17 cellular contexts compared by ENCODE assay signal in the genomic region with DNA sequence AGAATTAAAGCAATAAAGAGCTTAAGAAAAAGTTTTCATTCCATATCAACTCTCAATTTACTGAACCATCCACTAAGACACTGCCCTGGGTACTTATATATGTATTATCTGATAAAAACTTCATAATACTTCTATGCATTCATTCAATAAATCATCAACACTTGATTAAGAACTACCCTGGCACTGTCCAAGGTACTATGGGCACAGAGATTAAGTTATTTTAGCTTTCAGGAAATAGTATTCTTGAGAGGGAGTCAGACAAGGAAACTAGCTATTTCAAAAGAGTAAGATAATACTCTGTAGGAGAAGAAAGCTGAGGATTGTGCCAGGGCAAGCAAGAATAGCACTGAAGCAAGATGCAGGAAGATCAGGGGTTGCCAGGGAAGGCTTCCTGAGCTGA.
A peak's percentile ranks its signal among the peaks of the same experiment; 100 is the strongest.
DNase-seq lines count a peak whose midpoint lies in the region; ATAC-seq and TF ChIP-seq lines count a peak whose summit lies in the region.
"Had no signal": no experiment of that assay in that cellular context is flagged by ENCODE, and none has a peak within 500 bp of the region (broad histone marks: within the 10 kb centered on the region; RNA-seq: fewer than 3 reads in every experiment).

No MANE protein-coding gene starts in this region.

- no peak overlapping the region for H3K9ac ChIP-seq in BLaER1

- TF ChIP-seq CTCF in choroid plexus epithelial cell (conservative IDR thresholded peaks at IDR 0.05; ENCODE audit: low read depth, low read length) (no peak), mesothelial cell of epicardium (IDR thresholded peaks at IDR 0.05; ENCODE audit: unreplicated experiment) (no peak)

- no peak overlapping the region for H3K27ac ChIP-seq in BLaER1
- H3K27ac ChIP-seq: C4-2B had no signal

- H3K4me1 ChIP-seq in BLaER1: peaks cover 53% of the 10 kb centered on the region

- H3K27me3 Mint-ChIP-seq in mesothelial cell of epicardium (ENCODE audit: low read depth): no peaks in the 10 kb centered on the region
- no peaks in the 10 kb centered on the region for H3K27me3 Mint-ChIP-seq in effector memory CD8-positive, alpha-beta T cell
- H3K27me3 Mint-ChIP-seq: CD4-positive, alpha-beta memory T cell; IgD-negative memory B cell had no signal

- peaks cover 29% of the 10 kb centered on the region for H3K4me1 Mint-ChIP-seq in mesothelial cell of epicardium
- H3K4me1 Mint-ChIP-seq in effector memory CD8-positive, alpha-beta T cell (ENCODE audit: low read depth in 2 of 2): no peaks in the 10 kb centered on the region
- H3K4me1 Mint-ChIP-seq: CD4-positive, alpha-beta memory T cell; IgD-negative memory B cell had no signal

- H3K4me2 ChIP-seq in BLaER1: peak overlapping the region; percentile 13; the same call in 1 of the 2 replicates

- no peak for TF ChIP-seq EP300 in Ishikawa (IDR thresholded peaks at IDR 0.05; ENCODE audit: borderline replicate concordance)

- peak overlapping the region; percentile 90 for H3K27ac Mint-ChIP-seq in mesothelial cell of epicardium
- H3K27ac Mint-ChIP-seq in effector memory CD8-positive, alpha-beta T cell: no peak overlapping the region
- H3K27ac Mint-ChIP-seq: IgD-negative memory B cell had no signal

- peaks cover 9% of the 10 kb centered on the region for H3K9me3 Mint-ChIP-seq in mesothelial cell of epicardium
- H3K9me3 Mint-ChIP-seq in effector memory CD8-positive, alpha-beta T cell: peaks cover 0 to 7% of the 10 kb centered on the region in 2 donors

- DNase-seq in choroid plexus epithelial cell (ENCODE audit: low read depth) (peak; percentile 7), mesothelial cell of epicardium (ENCODE audit: low spot score in 2 of 2, unreplicated experiment in 2 of 2) (no peak), UCSD-AML1 (lab: John Stamatoyannopoulos, UW; ENCODE audit: unreplicated experiment) (no peak)
- DNase-seq in effector memory CD8-positive, alpha-beta T cell: no peak
- DNase-seq: 8988T; ACHN; CD4-positive, alpha-beta memory T cell; COR-L47; DMS153; DMS79 treated with DMSO at 0.1 percent for 48 hours; EL; HCEC 1CT had no signal

- no peaks in the 10 kb centered on the region for H3K36me3 Mint-ChIP-seq in mesothelial cell of epicardium
- no peaks in the 10 kb centered on the region for H3K36me3 Mint-ChIP-seq in effector memory CD8-positive, alpha-beta T cell (ENCODE audit: insufficient read depth)
- H3K36me3 Mint-ChIP-seq: CD4-positive, alpha-beta memory T cell; IgD-negative memory B cell had no signal

- H3K9me3 ChIP-seq in BLaER1: no peaks in the 10 kb centered on the region

- H4K20me1 ChIP-seq in BLaER1: no peaks in the 10 kb centered on the region

- no peak overlapping the region for H3K4me3 Mint-ChIP-seq in mesothelial cell of epicardium
- no peak overlapping the region for H3K4me3 Mint-ChIP-seq in effector memory CD8-positive, alpha-beta T cell
- H3K4me3 Mint-ChIP-seq: CD4-positive, alpha-beta memory T cell; IgD-negative memory B cell had no signal

- no peaks in the 10 kb centered on the region for H3K27me3 ChIP-seq in BLaER1

- H3K4me3 ChIP-seq in BLaER1 (no peak overlapping the region), choroid plexus epithelial cell (ENCODE audit: low read depth, low read length) (no peak overlapping the region)

- no peak for ATAC-seq in effector memory CD8-positive, alpha-beta T cell (replicated peaks)
- no peak for ATAC-seq in HG03025 (IDR thresholded peaks at IDR 0.05; ENCODE audit: low FRiP score, unreplicated experiment)

- H3K36me3 ChIP-seq in BLaER1: no peaks in the 10 kb centered on the region

- no peak for TF ChIP-seq RAD21 in Ishikawa (IDR thresholded peaks at IDR 0.05; ENCODE audit: low read depth)

TF ChIP-seq in Ishikawa, 13 proteins besides CTCF, POLR2A, EP300 and RAD21:
- no peak for TF ChIP-seq ZBTB7A (IDR thresholded peaks at IDR 0.05; ENCODE audit: low read depth)
- no peak for TF ChIP-seq EGR1 (IDR thresholded peaks at IDR 0.05)
- TF ChIP-seq, protein P1, sequence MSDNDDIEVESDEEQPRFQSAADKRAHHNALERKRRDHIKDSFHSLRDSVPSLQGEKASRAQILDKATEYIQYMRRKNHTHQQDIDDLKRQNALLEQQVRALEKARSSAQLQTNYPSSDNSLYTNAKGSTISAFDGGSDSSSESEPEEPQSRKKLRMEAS (IDR thresholded peaks at IDR 0.05): no peak
- TF ChIP-seq, protein P2, sequence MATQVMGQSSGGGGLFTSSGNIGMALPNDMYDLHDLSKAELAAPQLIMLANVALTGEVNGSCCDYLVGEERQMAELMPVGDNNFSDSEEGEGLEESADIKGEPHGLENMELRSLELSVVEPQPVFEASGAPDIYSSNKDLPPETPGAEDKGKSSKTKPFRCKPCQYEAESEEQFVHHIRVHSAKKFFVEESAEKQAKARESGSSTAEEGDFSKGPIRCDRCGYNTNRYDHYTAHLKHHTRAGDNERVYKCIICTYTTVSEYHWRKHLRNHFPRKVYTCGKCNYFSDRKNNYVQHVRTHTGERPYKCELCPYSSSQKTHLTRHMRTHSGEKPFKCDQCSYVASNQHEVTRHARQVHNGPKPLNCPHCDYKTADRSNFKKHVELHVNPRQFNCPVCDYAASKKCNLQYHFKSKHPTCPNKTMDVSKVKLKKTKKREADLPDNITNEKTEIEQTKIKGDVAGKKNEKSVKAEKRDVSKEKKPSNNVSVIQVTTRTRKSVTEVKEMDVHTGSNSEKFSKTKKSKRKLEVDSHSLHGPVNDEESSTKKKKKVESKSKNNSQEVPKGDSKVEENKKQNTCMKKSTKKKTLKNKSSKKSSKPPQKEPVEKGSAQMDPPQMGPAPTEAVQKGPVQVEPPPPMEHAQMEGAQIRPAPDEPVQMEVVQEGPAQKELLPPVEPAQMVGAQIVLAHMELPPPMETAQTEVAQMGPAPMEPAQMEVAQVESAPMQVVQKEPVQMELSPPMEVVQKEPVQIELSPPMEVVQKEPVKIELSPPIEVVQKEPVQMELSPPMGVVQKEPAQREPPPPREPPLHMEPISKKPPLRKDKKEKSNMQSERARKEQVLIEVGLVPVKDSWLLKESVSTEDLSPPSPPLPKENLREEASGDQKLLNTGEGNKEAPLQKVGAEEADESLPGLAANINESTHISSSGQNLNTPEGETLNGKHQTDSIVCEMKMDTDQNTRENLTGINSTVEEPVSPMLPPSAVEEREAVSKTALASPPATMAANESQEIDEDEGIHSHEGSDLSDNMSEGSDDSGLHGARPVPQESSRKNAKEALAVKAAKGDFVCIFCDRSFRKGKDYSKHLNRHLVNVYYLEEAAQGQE (IDR thresholded peaks at IDR 0.05; ENCODE audit: low read depth): peak; percentile 60
- no peak for TF ChIP-seq YY1 (IDR thresholded peaks at IDR 0.05; ENCODE audit: low read depth)
- no peak for TF ChIP-seq FOXM1 (IDR thresholded peaks at IDR 0.05; ENCODE audit: borderline replicate concordance, low read depth)
- TF ChIP-seq, protein P3, sequence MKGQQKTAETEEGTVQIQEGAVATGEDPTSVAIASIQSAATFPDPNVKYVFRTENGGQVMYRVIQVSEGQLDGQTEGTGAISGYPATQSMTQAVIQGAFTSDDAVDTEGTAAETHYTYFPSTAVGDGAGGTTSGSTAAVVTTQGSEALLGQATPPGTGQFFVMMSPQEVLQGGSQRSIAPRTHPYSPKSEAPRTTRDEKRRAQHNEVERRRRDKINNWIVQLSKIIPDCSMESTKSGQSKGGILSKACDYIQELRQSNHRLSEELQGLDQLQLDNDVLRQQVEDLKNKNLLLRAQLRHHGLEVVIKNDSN (IDR thresholded peaks at IDR 0.05): no peak
